In genomic region chr11:118998388-118998717, GRCh38 we compare ENCODE assay signal across 6 cellular contexts. TPM values are rescaled to one million over a fixed set of nuclear protein-coding genes. Genes with fewer than 3 reads are reported as not detected.
A peak's percentile ranks its signal among the peaks of the same experiment; 100 is the strongest.
DNase-seq lines count a peak whose midpoint lies in the region; ATAC-seq and TF ChIP-seq lines count a peak whose summit lies in the region.

No MANE protein-coding gene starts in this region.

- no peak overlapping the region for H3K27ac ChIP-seq in OCI-LY1 (ENCODE audit: low read depth, low read length, poor library complexity, severe bottlenecking)
- H3K27ac ChIP-seq in transverse colon = peak overlapping the region; percentile 82 to 91 (median 85)

- no peak for TF ChIP-seq CTCF in OCI-LY1 (IDR thresholded peaks at IDR 0.05; ENCODE audit: low read length)
- no peak for TF ChIP-seq CTCF in transverse colon (IDR thresholded peaks at IDR 0.05)

- H3K4me2 ChIP-seq in OCI-LY1 (ENCODE audit: low read length) = peak overlapping the region; percentile 94

- no peak for DNase-seq in left cardiac atrium
- peak; percentile 26 for DNase-seq in transverse colon
- no peak for DNase-seq in NCI-H2029 (lab: John Stamatoyannopoulos, UW)
- no peak for DNase-seq in cortex of kidney (lab: John Stamatoyannopoulos, UW)

- H3K9me3 ChIP-seq in OCI-LY1 (ENCODE audit: low read length) (no peaks in the 10 kb centered on the region), transverse colon (no peaks in the 10 kb centered on the region)

- TF ChIP-seq POLR2A in transverse colon (IDR thresholded peaks at IDR 0.05) = no peak

- H3K36me3 ChIP-seq in OCI-LY1 (ENCODE audit: insufficient read depth, low read length) (peaks cover 36% of the 10 kb centered on the region), transverse colon (peaks cover 0 to 17% (median 8%) of the 10 kb centered on the region in 4 donors)

- TF ChIP-seq EP300 in transverse colon (IDR thresholded peaks at IDR 0.05; ENCODE audit: low read depth) = no peak

- peaks cover 21% of the 10 kb centered on the region for H3K4me1 ChIP-seq in OCI-LY1 (ENCODE audit: insufficient read depth, low read length, severe bottlenecking)
- peaks cover 0 to 23% (median 16%) of the 10 kb centered on the region in 4 donors for H3K4me1 ChIP-seq in transverse colon

- H3K27me3 ChIP-seq in OCI-LY1 (ENCODE audit: insufficient read depth, low read length) (no peaks in the 10 kb centered on the region), transverse colon (no peaks in the 10 kb centered on the region)

- H3K9ac ChIP-seq in OCI-LY1 (ENCODE audit: low read length) = peak overlapping the region; percentile 93

- whole genome bisulfite sequencing in transverse colon (ENCODE audit: low coverage in 1 of 2), 2 donors = 5% methylated on average over 18 of the region's 19 CpGs; no CpG with 5 or more reads in 1 of the 2 donors

- intact Hi-C loops in left cardiac atrium (cut with DNase I) (no loop called here), transverse colon (cut with DNase I; ENCODE audit: low total_unique reads) (no loop called here)

- no peaks in the 10 kb centered on the region for H3F3A ChIP-seq in OCI-LY1 (ENCODE audit: insufficient read depth, low read length)

- H2AFZ ChIP-seq in OCI-LY1 (ENCODE audit: low read length) = no peak overlapping the region

- H3K79me2 ChIP-seq in OCI-LY1 (ENCODE audit: insufficient read depth, low read length) = peaks cover 4% of the 10 kb centered on the region; the same call in 1 of the 2 replicates

- in situ Hi-C loops in transverse colon (cut with MboI; ENCODE audit: low pct_ligation_motif_present in 1 of 4, low pct_unique_long_range_greater_than_20kb in 1 of 4, low sequenced_read_pairs in 3 of 4) = no loop called here

- no peaks in the 10 kb centered on the region for H4K20me1 ChIP-seq in OCI-LY1 (ENCODE audit: insufficient read depth, low read length)

- H3K9me2 ChIP-seq in OCI-LY1 (ENCODE audit: low read depth, low read length) = no peaks in the 10 kb centered on the region

- ATAC-seq in GM19395 (IDR thresholded peaks at IDR 0.05; ENCODE audit: unreplicated experiment) (peak; percentile 36), left cardiac atrium (peak; percentile 18 to 28)

- H3K4me3 ChIP-seq in OCI-LY1 (ENCODE audit: low read depth, low read length, poor library complexity, severe bottlenecking) (peak overlapping the region; percentile 86), transverse colon (peak overlapping the region; percentile 44 to 82 (median 70))

RNA-seq across cellular contexts. Expression of gene CENATAC, which starts 0.4 kb away (rescaled TPM):
- total RNA-seq in left cardiac atrium = 10 to 100 TPM; 10.2 to 16.6 TPM
- total RNA-seq in transverse colon = 10 to 100 TPM; 46.1 to 94.3 (median 82.2) TPM

RNA-seq across cellular contexts. Expression of gene RPS25, which starts 19.8 kb away (rescaled TPM):
- total RNA-seq in left cardiac atrium = 100 to 1,000 TPM; 816 to 856 TPM
- 1,000 to 10,000 TPM in 1 of 4 donors, 100 to 1,000 TPM in 3; 220 to 1,105 (median 540) TPM for total RNA-seq in transverse colon

RNA-seq across cellular contexts. Expression of gene TRAPPC4, which starts 20.2 kb away (rescaled TPM):
- total RNA-seq in left cardiac atrium (10 to 100 TPM; 29.4 to 47.1 TPM), transverse colon (100 to 1,000 TPM in 1 of 4 donors, 10 to 100 TPM in 3; 37.4 to 105 (median 74.8) TPM)

RNA-seq across cellular contexts. Expression of gene FOXR1, which starts 26.8 kb away (rescaled TPM):
- not detected for total RNA-seq in left cardiac atrium
- total RNA-seq in transverse colon = not detected

RNA-seq across cellular contexts. Expression of gene SLC37A4, which starts 32.3 kb away (rescaled TPM):
- total RNA-seq in left cardiac atrium (1 to 10 TPM; 7.2 to 8.4 TPM), transverse colon (10 to 100 TPM; 34.0 to 88.3 (median 81.2) TPM)
